In the genomic region with DNA sequence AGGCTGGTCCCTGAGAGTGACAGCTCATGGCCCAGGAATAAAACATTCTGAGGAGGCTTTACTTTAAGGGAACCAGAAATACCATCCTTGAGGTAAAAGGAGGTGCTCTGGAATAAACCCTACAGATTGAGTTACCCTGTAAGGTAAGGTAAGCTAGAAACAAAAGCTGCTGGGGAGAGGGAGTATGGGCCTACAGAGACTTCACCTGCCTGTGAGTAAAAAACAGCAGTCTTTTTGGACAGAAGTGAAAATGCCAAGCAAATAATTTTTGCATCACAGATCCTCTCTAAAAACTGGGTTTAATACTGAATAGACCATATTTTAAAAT, we compare ENCODE assay signal across 9 cellular contexts. TPM values are rescaled to one million over a fixed set of nuclear protein-coding genes. Genes with fewer than 3 reads are reported as not detected.
A peak's percentile ranks its signal among the peaks of the same experiment; 100 is the strongest.
DNase-seq lines count a peak whose midpoint lies in the region; ATAC-seq and TF ChIP-seq lines count a peak whose summit lies in the region.
"Had no signal": no experiment of that assay in that cellular context is flagged by ENCODE, and none has a peak within 500 bp of the region (broad histone marks: within the 10 kb centered on the region; RNA-seq: fewer than 3 reads in every experiment).

No MANE protein-coding gene starts in this region.

- no peaks in the 10 kb centered on the region for H3K27me3 Mint-ChIP-seq in T-helper 1 cell treated with Interleukin-12 subunit alpha and Interleukin-12 subunit beta and Interleukin-4 antibody, amounts not matched to agents 30 μg/mL and 1 μg/mL, for 36 hours (ENCODE audit: low read depth)
- no peaks in the 10 kb centered on the region for H3K27me3 Mint-ChIP-seq in activated T-helper 2 cell treated with anti-CD3 and anti-CD28 coated beads, Interferon-gamma antibody, Interleukin-2, Interleukin-4, amounts not matched to agents 10 μg/mL and 5 μg/mL and 100 μg/mL, durations not matched to agents 14 hours and 24 hours and 36 hours (ENCODE audit: low read depth)

- H3K36me3 Mint-ChIP-seq in T-helper 1 cell treated with Interleukin-12 subunit alpha and Interleukin-12 subunit beta and Interleukin-4 antibody, amounts not matched to agents 30 μg/mL and 1 μg/mL, for 36 hours (ENCODE audit: low read depth): peaks cover 2% of the 10 kb centered on the region
- peaks cover 7% of the 10 kb centered on the region for H3K36me3 Mint-ChIP-seq in activated T-helper 2 cell treated with anti-CD3 and anti-CD28 coated beads, Interferon-gamma antibody, Interleukin-2, Interleukin-4, amounts not matched to agents 10 μg/mL and 5 μg/mL and 100 μg/mL, durations not matched to agents 14 hours and 24 hours and 36 hours (ENCODE audit: low read depth)

- ATAC-seq in mucosa of descending colon (no peak), HG02870 (IDR thresholded peaks at IDR 0.05; ENCODE audit: unreplicated experiment) (no peak)

- H3K27me3 ChIP-seq in liver (ENCODE audit: control insufficient read depth in 4 of 4, insufficient read depth in 4 of 4, low read length in 3 of 4) (no peaks in the 10 kb centered on the region), testis (no peaks in the 10 kb centered on the region)

- H3K36me3 ChIP-seq in liver (ENCODE audit: control insufficient read depth in 4 of 4, insufficient read depth in 3 of 4, low read depth in 1 of 4, low read length in 3 of 4) (peaks cover 2 to 3% (median 2%) of the 10 kb centered on the region in 4 donors), testis (ENCODE audit: low read depth, missing control alignments) (no peaks in the 10 kb centered on the region), mucosa of descending colon (ENCODE audit: low read depth) (peaks cover 4% of the 10 kb centered on the region)

- intact Hi-C loops in activated T-helper 2 cell treated with anti-CD3 and anti-CD28 coated beads, Interferon-gamma antibody, Interleukin-2, Interleukin-4, amounts not matched to agents 10 μg/mL and 5 μg/mL and 100 μg/mL, durations not matched to agents 14 hours and 24 hours and 36 hours (cut with micrococcal nuclease): loop anchor here (2.0 kb wide), 1 partner anchor 127 kb away; a partner anchor contains a TSS
- intact Hi-C loops in testis (cut with DNase I; ENCODE audit: low total_unique reads) (no loop called here), mucosa of descending colon (cut with DNase I, micrococcal nuclease) (no loop called here)

- H3K27ac ChIP-seq in liver (ENCODE audit: low read depth in 1 of 2, low read length in 2 of 2): peak overlapping the region; percentile 71 to 78
- peak overlapping the region; percentile 85 to 91 for H3K27ac ChIP-seq in testis

- H3K4me3 Mint-ChIP-seq in T-helper 1 cell treated with Interleukin-12 subunit alpha and Interleukin-12 subunit beta and Interleukin-4 antibody, amounts not matched to agents 30 μg/mL and 1 μg/mL, for 36 hours: peak overlapping the region; percentile 52
- H3K4me3 Mint-ChIP-seq in activated T-helper 2 cell treated with anti-CD3 and anti-CD28 coated beads, Interferon-gamma antibody, Interleukin-2, Interleukin-4, amounts not matched to agents 10 μg/mL and 5 μg/mL and 100 μg/mL, durations not matched to agents 14 hours and 24 hours and 36 hours (ENCODE audit: low read depth): peak overlapping the region; percentile 55

- H3K4me3 ChIP-seq in liver (ENCODE audit: low read depth in 1 of 3, low read length in 3 of 3): no peak overlapping the region
- H3K4me3 ChIP-seq in testis: no peak overlapping the region
- no peak overlapping the region for H3K4me3 ChIP-seq in mucosa of descending colon

- peaks cover 54% of the 10 kb centered on the region for H3K4me1 Mint-ChIP-seq in T-helper 1 cell treated with Interleukin-12 subunit alpha and Interleukin-12 subunit beta and Interleukin-4 antibody, amounts not matched to agents 30 μg/mL and 1 μg/mL, for 36 hours (ENCODE audit: low read depth)
- peaks cover 58% of the 10 kb centered on the region for H3K4me1 Mint-ChIP-seq in activated T-helper 2 cell treated with anti-CD3 and anti-CD28 coated beads, Interferon-gamma antibody, Interleukin-2, Interleukin-4, amounts not matched to agents 10 μg/mL and 5 μg/mL and 100 μg/mL, durations not matched to agents 14 hours and 24 hours and 36 hours (ENCODE audit: low read depth)

- H3K9me3 Mint-ChIP-seq in T-helper 1 cell treated with Interleukin-12 subunit alpha and Interleukin-12 subunit beta and Interleukin-4 antibody, amounts not matched to agents 30 μg/mL and 1 μg/mL, for 36 hours: no peaks in the 10 kb centered on the region
- H3K9me3 Mint-ChIP-seq in activated T-helper 2 cell treated with anti-CD3 and anti-CD28 coated beads, Interferon-gamma antibody, Interleukin-2, Interleukin-4, amounts not matched to agents 10 μg/mL and 5 μg/mL and 100 μg/mL, durations not matched to agents 14 hours and 24 hours and 36 hours: peaks cover 2% of the 10 kb centered on the region

- DNase-seq in T-helper 1 cell (no peak), testis (no peak), mucosa of descending colon (no peak), SIG-M5 treated with dmso at 0.1 percent for 504 hours (lab: John Stamatoyannopoulos, UW; ENCODE audit: unreplicated experiment) (no peak)
- no peak for DNase-seq in activated T-helper 2 cell treated with anti-CD3 and anti-CD28 coated beads, Interferon-gamma antibody, Interleukin-2, Interleukin-4, amounts not matched to agents 10 μg/mL and 5 μg/mL and 100 μg/mL, durations not matched to agents 14 hours and 24 hours and 36 hours (ENCODE audit: low spot score)
- DNase-seq: activated CD4-positive, CD25-positive, alpha-beta regulatory T cell treated with anti-CD3 and anti-CD28 coated beads, Interleukin-2, amount 50 U/mL, for 72 hours had no signal

- H3K4me1 ChIP-seq in liver (ENCODE audit: control insufficient read depth in 4 of 4, insufficient read depth in 4 of 4, low read length in 3 of 4) (peaks cover 0 to 20% (median 13%) of the 10 kb centered on the region in 4 donors), testis (peaks cover 20% of the 10 kb centered on the region), mucosa of descending colon (ENCODE audit: low read depth) (peaks cover 30% of the 10 kb centered on the region)

- TF ChIP-seq POLR2A in testis (IDR thresholded peaks at IDR 0.05): no peak

- TF ChIP-seq CTCF in liver (IDR thresholded peaks at IDR 0.05; ENCODE audit: low read depth, low read length, missing input control) (no peak), testis (IDR thresholded peaks at IDR 0.05) (no peak), mucosa of descending colon (IDR thresholded peaks at IDR 0.05) (no peak)

- no peaks in the 10 kb centered on the region for H3K9me3 ChIP-seq in liver (ENCODE audit: control insufficient read depth in 4 of 4, low read length in 3 of 4)
- no peaks in the 10 kb centered on the region for H3K9me3 ChIP-seq in testis
- no peaks in the 10 kb centered on the region for H3K9me3 ChIP-seq in mucosa of descending colon

- H3K9ac ChIP-seq in liver (ENCODE audit: low read depth in 1 of 2, low read length in 2 of 2): peak overlapping the region in 1 of 2 donors; percentile 38

- peak overlapping the region; percentile 97 for H3K27ac Mint-ChIP-seq in T-helper 1 cell treated with Interleukin-12 subunit alpha and Interleukin-12 subunit beta and Interleukin-4 antibody, amounts not matched to agents 30 μg/mL and 1 μg/mL, for 36 hours
- H3K27ac Mint-ChIP-seq in activated T-helper 2 cell treated with anti-CD3 and anti-CD28 coated beads, Interferon-gamma antibody, Interleukin-2, Interleukin-4, amounts not matched to agents 10 μg/mL and 5 μg/mL and 100 μg/mL, durations not matched to agents 14 hours and 24 hours and 36 hours: peak overlapping the region; percentile 99

- no peak for TF ChIP-seq RAD21 in liver (IDR thresholded peaks at IDR 0.05)

TF ChIP-seq in liver, 16 proteins besides CTCF, POLR2A, EP300 and RAD21 (continues in another document):
- no peak for TF ChIP-seq EGR1 (IDR thresholded peaks at IDR 0.05; ENCODE audit: low read depth in 2 of 2)
- no peak for TF ChIP-seq HNF4G (IDR thresholded peaks at IDR 0.05)
- TF ChIP-seq, protein P1, sequence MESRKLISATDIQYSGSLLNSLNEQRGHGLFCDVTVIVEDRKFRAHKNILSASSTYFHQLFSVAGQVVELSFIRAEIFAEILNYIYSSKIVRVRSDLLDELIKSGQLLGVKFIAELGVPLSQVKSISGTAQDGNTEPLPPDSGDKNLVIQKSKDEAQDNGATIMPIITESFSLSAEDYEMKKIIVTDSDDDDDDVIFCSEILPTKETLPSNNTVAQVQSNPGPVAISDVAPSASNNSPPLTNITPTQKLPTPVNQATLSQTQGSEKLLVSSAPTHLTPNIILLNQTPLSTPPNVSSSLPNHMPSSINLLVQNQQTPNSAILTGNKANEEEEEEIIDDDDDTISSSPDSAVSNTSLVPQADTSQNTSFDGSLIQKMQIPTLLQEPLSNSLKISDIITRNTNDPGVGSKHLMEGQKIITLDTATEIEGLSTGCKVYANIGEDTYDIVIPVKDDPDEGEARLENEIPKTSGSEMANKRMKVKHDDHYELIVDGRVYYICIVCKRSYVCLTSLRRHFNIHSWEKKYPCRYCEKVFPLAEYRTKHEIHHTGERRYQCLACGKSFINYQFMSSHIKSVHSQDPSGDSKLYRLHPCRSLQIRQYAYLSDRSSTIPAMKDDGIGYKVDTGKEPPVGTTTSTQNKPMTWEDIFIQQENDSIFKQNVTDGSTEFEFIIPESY (IDR thresholded peaks at IDR 0.05): no peak
- TF ChIP-seq, protein P2, sequence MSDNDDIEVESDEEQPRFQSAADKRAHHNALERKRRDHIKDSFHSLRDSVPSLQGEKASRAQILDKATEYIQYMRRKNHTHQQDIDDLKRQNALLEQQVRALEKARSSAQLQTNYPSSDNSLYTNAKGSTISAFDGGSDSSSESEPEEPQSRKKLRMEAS (IDR thresholded peaks at IDR 0.05): no peak
- TF ChIP-seq YY1 (IDR thresholded peaks at IDR 0.05): no peak
- no peak for TF ChIP-seq GABPA (IDR thresholded peaks at IDR 0.05 in 1 of 2, conservative IDR thresholded peaks at IDR 0.05 in 1 of 2)
- TF ChIP-seq TAF1 (conservative IDR thresholded peaks at IDR 0.05): no peak

RNA-seq across cellular contexts. Expression of a gene that starts 41.2 kb away (rescaled TPM):
- 81.5 and 88.8 TPM in 2 replicates for total RNA-seq in activated T-helper 2 cell treated with anti-CD3 and anti-CD28 coated beads, Interferon-gamma antibody, Interleukin-2, Interleukin-4, amounts not matched to agents 10 μg/mL and 5 μg/mL and 100 μg/mL, durations not matched to agents 14 hours and 24 hours and 36 hours
- total RNA-seq in liver (10 to 100 TPM; 45.8 to 58.6 TPM), testis (10 to 100 TPM; 57.2 to 73.4 TPM), mucosa of descending colon (100 to 1,000 TPM in 2 of 3 donors, 10 to 100 TPM in 1; 80.5 to 328 (median 123) TPM)
- polyA plus RNA-seq in liver (10 to 100 TPM; 23.2 to 38.1 TPM), testis (ENCODE audit: insufficient read depth, low read depth, low replicate concordance) (70.2 TPM)

RNA-seq across cellular contexts. Expression of a gene that starts 56.5 kb away (rescaled TPM):
- total RNA-seq in activated T-helper 2 cell treated with anti-CD3 and anti-CD28 coated beads, Interferon-gamma antibody, Interleukin-2, Interleukin-4, amounts not matched to agents 10 μg/mL and 5 μg/mL and 100 μg/mL, durations not matched to agents 14 hours and 24 hours and 36 hours: 52.1 and 55.6 TPM in 2 replicates
- total RNA-seq in liver (1 to 10 TPM; 4.8 to 9.6 TPM), testis (1 to 10 TPM; 1.1 to 2.7 TPM), mucosa of descending colon (1 to 10 TPM; 3.3 to 6.5 (median 6.0) TPM)
- polyA plus RNA-seq in liver (1 to 10 TPM; 2.1 to 4.8 TPM), testis (ENCODE audit: insufficient read depth, low read depth, low replicate concordance) (10.4 TPM)
